In the genomic region with DNA sequence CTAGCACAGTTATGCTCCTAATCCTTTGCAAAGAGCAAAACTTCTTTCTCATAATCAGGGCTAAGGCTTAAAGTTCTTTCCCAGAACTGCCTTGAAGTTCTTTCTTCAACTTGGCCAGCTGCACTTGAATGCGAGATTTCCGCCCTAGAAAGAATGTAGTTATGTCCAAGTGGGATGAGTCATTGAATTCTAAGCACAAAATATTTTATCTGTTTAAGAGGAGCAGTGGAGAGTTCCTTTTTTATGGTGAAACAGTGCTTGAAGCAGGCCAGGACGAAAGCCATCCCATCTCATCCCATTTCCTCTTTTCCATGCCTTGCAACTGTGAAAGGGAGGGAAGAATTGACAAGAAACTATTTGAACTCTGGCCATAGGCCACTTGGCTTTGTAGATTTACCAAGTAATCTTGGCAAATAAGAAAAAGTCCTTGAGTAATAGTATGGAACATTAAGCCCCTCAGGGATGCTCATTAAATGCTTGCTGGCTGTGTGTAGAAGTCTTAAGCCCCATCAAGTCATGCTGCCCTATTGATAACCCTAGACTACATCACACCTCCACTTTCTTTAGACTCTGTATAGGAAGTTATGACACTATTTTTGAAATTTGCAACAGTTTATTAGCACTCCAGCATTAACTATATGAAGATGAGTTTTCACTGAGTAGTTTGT, we compare ENCODE assay signal across 8 cellular contexts.
DNase-seq lines count a peak whose midpoint lies in the region; ATAC-seq and TF ChIP-seq lines count a peak whose summit lies in the region.

No MANE protein-coding gene starts in this region.

- peak overlapping the region; percentile 33 for H3K4me2 ChIP-seq in fibroblast of lung (ENCODE audit: extremely low read depth, insufficient read depth, low read length)
- H3K4me2 ChIP-seq in MM.1S (ENCODE audit: low read depth, low read length), result no peak overlapping the region

- H3K9me3 Mint-ChIP-seq in osteocyte (ENCODE audit: unreplicated experiment) (no peaks in the 10 kb centered on the region), endothelial cell (ENCODE audit: unreplicated experiment) (no peaks in the 10 kb centered on the region)

- no peaks in the 10 kb centered on the region for H3K36me3 ChIP-seq in fibroblast of lung (ENCODE audit: control insufficient read depth, insufficient read depth, low read length)
- no peaks in the 10 kb centered on the region for H3K36me3 ChIP-seq in MM.1S (replicated peaks; ENCODE audit: insufficient read depth, low read length)

- H2AFZ ChIP-seq in fibroblast of lung (ENCODE audit: low read length) (no peak overlapping the region), MM.1S (ENCODE audit: low read length) (no peak overlapping the region)

- H3K4me3 Mint-ChIP-seq in osteocyte (ENCODE audit: unreplicated experiment) (no peak overlapping the region), endothelial cell (ENCODE audit: unreplicated experiment) (no peak overlapping the region)

- H3K27ac ChIP-seq in fibroblast of lung (ENCODE audit: insufficient read depth, low read length) (peak overlapping the region; percentile 15), MM.1S (ENCODE audit: low read length) (no peak overlapping the region)

- no peak for ATAC-seq in HG03139 (IDR thresholded peaks at IDR 0.05; ENCODE audit: unreplicated experiment)

- H3K27ac Mint-ChIP-seq in osteocyte (ENCODE audit: unreplicated experiment) (peak overlapping the region; percentile 69), endothelial cell (ENCODE audit: unreplicated experiment) (no peak overlapping the region)

- H4K20me1 ChIP-seq in fibroblast of lung (ENCODE audit: control insufficient read depth, extremely low read depth, insufficient read depth, low read length) (no peaks in the 10 kb centered on the region), MM.1S (ENCODE audit: insufficient read depth, low read length) (no peaks in the 10 kb centered on the region)

- H3K27me3 Mint-ChIP-seq in osteocyte (ENCODE audit: unreplicated experiment), result no peaks in the 10 kb centered on the region
- peaks cover 2% of the 10 kb centered on the region for H3K27me3 Mint-ChIP-seq in endothelial cell (ENCODE audit: unreplicated experiment)

- H3K4me3 ChIP-seq in fibroblast of lung (replicated peaks in 1 of 4; ENCODE audit: control extremely low read depth in 1 of 4, insufficient read depth in 1 of 4, low read depth in 3 of 4, low read length in 4 of 4), result no peak overlapping the region
- H3K4me3 ChIP-seq in MM.1S (ENCODE audit: low read length), result no peak overlapping the region

- no peak overlapping the region for H3K9ac ChIP-seq in fibroblast of lung (ENCODE audit: insufficient read depth, low read length)
- H3K9ac ChIP-seq in MM.1S (ENCODE audit: low read length), result no peak overlapping the region

- H3F3A ChIP-seq in MM.1S (ENCODE audit: insufficient read depth, low read length), result no peaks in the 10 kb centered on the region

- no peaks in the 10 kb centered on the region for H3K36me3 Mint-ChIP-seq in osteocyte (ENCODE audit: unreplicated experiment)
- no peaks in the 10 kb centered on the region for H3K36me3 Mint-ChIP-seq in endothelial cell (ENCODE audit: low read depth, unreplicated experiment)

- H3K79me2 ChIP-seq in fibroblast of lung (ENCODE audit: control insufficient read depth, insufficient read depth, low read length) (no peaks in the 10 kb centered on the region), MM.1S (ENCODE audit: low read length) (no peaks in the 10 kb centered on the region)

- TF ChIP-seq CTCF in fibroblast of lung (conservative IDR thresholded peaks at IDR 0.05 in 1 of 2, IDR thresholded peaks at IDR 0.05 in 1 of 2; ENCODE audit: low read depth in 1 of 2, low read length in 2 of 2) (no peak), osteocyte (IDR thresholded peaks at IDR 0.05) (no peak), MM.1S (IDR thresholded peaks at IDR 0.05; ENCODE audit: low read length) (no peak), endothelial cell (IDR thresholded peaks at IDR 0.05; ENCODE audit: unreplicated experiment) (no peak)

- H3K4me1 ChIP-seq in fibroblast of lung (ENCODE audit: control insufficient read depth, extremely low read depth, insufficient read depth, low read length), result peaks cover 12% of the 10 kb centered on the region
- no peaks in the 10 kb centered on the region for H3K4me1 ChIP-seq in MM.1S (ENCODE audit: low read length)

- no peaks in the 10 kb centered on the region for H3K9me3 ChIP-seq in fibroblast of lung (ENCODE audit: control insufficient read depth, insufficient read depth, low read depth, low read length)
- H3K9me3 ChIP-seq in MM.1S (replicated peaks; ENCODE audit: insufficient read depth, low read length), result no peaks in the 10 kb centered on the region

- H3K4me1 Mint-ChIP-seq in osteocyte (ENCODE audit: unreplicated experiment), result peaks cover 50% of the 10 kb centered on the region
- H3K4me1 Mint-ChIP-seq in endothelial cell (ENCODE audit: unreplicated experiment), result peaks cover 11% of the 10 kb centered on the region

- H3K27me3 ChIP-seq in fibroblast of lung (ENCODE audit: control insufficient read depth, insufficient read depth, low read length) (no peaks in the 10 kb centered on the region), MM.1S (replicated peaks; ENCODE audit: insufficient read depth, low read length) (no peaks in the 10 kb centered on the region)

- peak; percentile 79 for DNase-seq in AG20443 (ENCODE audit: low spot score)
- peak; percentile 74 for DNase-seq in RPMI7951 (ENCODE audit: low read depth)
- DNase-seq in fibroblast of lung (ENCODE audit: low read depth in 2 of 2), result peak; percentile 93 to 94
- DNase-seq in osteocyte (ENCODE audit: extremely low spot score, unreplicated experiment), result no peak
- no peak for DNase-seq in MM.1S
- no peak for DNase-seq in activated CD4-positive, alpha-beta T cell treated with anti-CD3 and anti-CD28 coated beads for 4 hours
- no peak for DNase-seq in endothelial cell (ENCODE audit: low spot score)

- no peaks in the 10 kb centered on the region for H3K9me2 ChIP-seq in MM.1S (replicated peaks; ENCODE audit: insufficient read depth, low read length)

Comparison
In these comparisons a context has a peak if more than half of its experiments do, and no peak if none do; other contexts are left out.
1. DNase-seq: peak in AG20443 (single experiment), RPMI7951 (single experiment) and fibroblast of lung (2 of 2); none in osteocyte (single experiment), MM.1S (single experiment), activated CD4-positive, alpha-beta T cell treated with anti-CD3 and anti-CD28 coated beads for 4 hours (0 of 2) and endothelial cell (single experiment).